ENCODE assay signal across 8 cellular contexts in genomic region chr3:126703512-126704493, GRCh38. TPM values are rescaled to one million over a fixed set of nuclear protein-coding genes. Genes with fewer than 3 reads are reported as not detected.
DNase-seq lines count a peak whose midpoint lies in the region; ATAC-seq and TF ChIP-seq lines count a peak whose summit lies in the region.

TSS of gene CHCHD6 (plus strand) at chr3:126704240. CDS start at chr3:126704313, 73 bp downstream.

- H3K4me3 ChIP-seq in astrocyte of the cerebellum (ENCODE audit: low read depth, low read length): peak within 1 kb of the TSS; percentile 67
- peak within 1 kb of the TSS; percentile 90 for H3K4me3 ChIP-seq in rectal smooth muscle tissue (ENCODE audit: low read length)
- H3K4me3 ChIP-seq in aorta (ENCODE audit: low read length in 2 of 2): peak within 1 kb of the TSS; percentile 71 to 74

- peak; percentile 94 for DNase-seq in NCI-H1930 (lab: John Stamatoyannopoulos, UW)
- DNase-seq in T1000 (lab: John Stamatoyannopoulos, UW): peak; percentile 93
- DNase-seq in astrocyte of the cerebellum (ENCODE audit: low read depth): peak; percentile 86
- peak; percentile 99 for DNase-seq in hepatic stellate cell (ENCODE audit: low spot score)
- DNase-seq in aorta: peak; percentile 97 to 98

- no peaks in the 10 kb centered on the region for H3K9me3 ChIP-seq in aorta (ENCODE audit: control insufficient read depth, low read length)

- WGBS in aorta, 2 donors: 3% methylated on average over 56 to 69 of the region's 69 CpGs

- in situ Hi-C loops in astrocyte of the cerebellum (cut with HindIII; ENCODE audit: low sequenced_read_pairs): no loop called here

- H3K27ac ChIP-seq in rectal smooth muscle tissue (ENCODE audit: low read depth, low read length) (no peak within 1 kb of the TSS), aorta (ENCODE audit: low read depth in 1 of 2, low read length in 2 of 2) (no peak within 1 kb of the TSS)

- no peaks in the 10 kb centered on the region for H3K36me3 ChIP-seq in rectal smooth muscle tissue (ENCODE audit: control insufficient read depth, insufficient read depth, low read length)
- no peaks in the 10 kb centered on the region for H3K36me3 ChIP-seq in aorta (ENCODE audit: control insufficient read depth in 1 of 2, insufficient read depth in 2 of 2, low read length in 1 of 2)

- no peak for TF ChIP-seq CTCF in astrocyte of the cerebellum (IDR thresholded peaks at IDR 0.05; ENCODE audit: low read depth, low read length, missing control alignments)

- H3K4me1 ChIP-seq in rectal smooth muscle tissue (ENCODE audit: control insufficient read depth, insufficient read depth, low read length) (peaks cover 7% of the 10 kb centered on the region), aorta (ENCODE audit: control insufficient read depth in 1 of 2, insufficient read depth in 2 of 2, low read length in 2 of 2) (no peaks in the 10 kb centered on the region)

- peak; percentile 98 for ATAC-seq in GM18502 (IDR thresholded peaks at IDR 0.05; ENCODE audit: poor library complexity, unreplicated experiment)
- peak; percentile 93 for ATAC-seq in HG02973 (IDR thresholded peaks at IDR 0.05; ENCODE audit: unreplicated experiment)
- peak; percentile 98 for ATAC-seq in aorta (ENCODE audit: low FRiP score)

- no peaks in the 10 kb centered on the region for H3K27me3 ChIP-seq in rectal smooth muscle tissue (ENCODE audit: control insufficient read depth, insufficient read depth, low read length)
- H3K27me3 ChIP-seq in aorta (ENCODE audit: control insufficient read depth in 1 of 2, insufficient read depth in 2 of 2, low read length in 1 of 2): no peaks in the 10 kb centered on the region

- intact Hi-C loops in aorta (cut with DNase I): no loop called here

- peak within 1 kb of the TSS; percentile 36 for H3K9ac ChIP-seq in rectal smooth muscle tissue (ENCODE audit: low read length)

RNA-seq across cellular contexts. Expression of gene CHCHD6, which starts in this region (rescaled TPM):
- total RNA-seq in aorta: 10 to 100 TPM; 10.8 to 11.0 TPM
- polyA plus RNA-seq in aorta: 10 to 100 TPM; 12.9 to 24.6 TPM
